ENCODE assay signal across 8 cellular contexts in genomic region chr16:85611205-85611454, GRCh38. TPM values are rescaled to one million over a fixed set of nuclear protein-coding genes. Genes with fewer than 3 reads are reported as not detected.
DNase-seq lines count a peak whose midpoint lies in the region; ATAC-seq and TF ChIP-seq lines count a peak whose summit lies in the region.

No MANE protein-coding gene starts in this region.

- no peaks in the 10 kb centered on the region for H3K9me3 Mint-ChIP-seq in T-helper 1 cell treated with Interleukin-12 subunit alpha and Interleukin-12 subunit beta and Interleukin-4 antibody, amounts not matched to agents 30 μg/mL and 1 μg/mL, for 36 hours
- no peaks in the 10 kb centered on the region for H3K9me3 Mint-ChIP-seq in activated T-helper 2 cell treated with anti-CD3 and anti-CD28 coated beads, Interferon-gamma antibody, Interleukin-2, Interleukin-4, amounts not matched to agents 10 μg/mL and 5 μg/mL and 100 μg/mL, durations not matched to agents 14 hours and 24 hours and 36 hours

- DNase-seq in T-helper 1 cell, result no peak
- no peak for DNase-seq in activated T-helper 2 cell treated with anti-CD3 and anti-CD28 coated beads, Interferon-gamma antibody, Interleukin-2, Interleukin-4, amounts not matched to agents 10 μg/mL and 5 μg/mL and 100 μg/mL, durations not matched to agents 14 hours and 24 hours and 36 hours (ENCODE audit: low spot score)
- no peak for DNase-seq in suprapubic skin (ENCODE audit: low spot score in 2 of 2)
- no peak for DNase-seq in NCI-H1048 (lab: John Stamatoyannopoulos, UW)
- DNase-seq in GM13977 (ENCODE audit: low spot score), result no peak

- H3K4me1 ChIP-seq in suprapubic skin, result peaks cover 74% of the 10 kb centered on the region

- H3K4me1 Mint-ChIP-seq in T-helper 1 cell treated with Interleukin-12 subunit alpha and Interleukin-12 subunit beta and Interleukin-4 antibody, amounts not matched to agents 30 μg/mL and 1 μg/mL, for 36 hours (ENCODE audit: low read depth), result peaks cover 16% of the 10 kb centered on the region
- H3K4me1 Mint-ChIP-seq in activated T-helper 2 cell treated with anti-CD3 and anti-CD28 coated beads, Interferon-gamma antibody, Interleukin-2, Interleukin-4, amounts not matched to agents 10 μg/mL and 5 μg/mL and 100 μg/mL, durations not matched to agents 14 hours and 24 hours and 36 hours (ENCODE audit: low read depth), result peaks cover 27% of the 10 kb centered on the region

- TF ChIP-seq EP300 in suprapubic skin (IDR thresholded peaks at IDR 0.05), result no peak

- H3K4me3 Mint-ChIP-seq in T-helper 1 cell treated with Interleukin-12 subunit alpha and Interleukin-12 subunit beta and Interleukin-4 antibody, amounts not matched to agents 30 μg/mL and 1 μg/mL, for 36 hours, result peak overlapping the region; percentile 72
- H3K4me3 Mint-ChIP-seq in activated T-helper 2 cell treated with anti-CD3 and anti-CD28 coated beads, Interferon-gamma antibody, Interleukin-2, Interleukin-4, amounts not matched to agents 10 μg/mL and 5 μg/mL and 100 μg/mL, durations not matched to agents 14 hours and 24 hours and 36 hours (ENCODE audit: low read depth), result peak overlapping the region; percentile 77

- peak overlapping the region; percentile 70 for H3K4me3 ChIP-seq in iPS-18c (ENCODE audit: insufficient read depth, low read depth, low read length)
- H3K4me3 ChIP-seq in suprapubic skin, result peak overlapping the region; percentile 71

- no peaks in the 10 kb centered on the region for H3K9me3 ChIP-seq in iPS-18c (ENCODE audit: control insufficient read depth, insufficient read depth, low read length)
- no peaks in the 10 kb centered on the region for H3K9me3 ChIP-seq in suprapubic skin

- H3K27me3 ChIP-seq in suprapubic skin, result no peaks in the 10 kb centered on the region

- TF ChIP-seq CTCF in suprapubic skin (IDR thresholded peaks at IDR 0.05), result no peak
- TF ChIP-seq CTCF in GM13977 (IDR thresholded peaks at IDR 0.05; ENCODE audit: extremely low read depth, insufficient read depth, missing control alignments), result no peak

- peaks cover 16% of the 10 kb centered on the region for H3K27me3 Mint-ChIP-seq in T-helper 1 cell treated with Interleukin-12 subunit alpha and Interleukin-12 subunit beta and Interleukin-4 antibody, amounts not matched to agents 30 μg/mL and 1 μg/mL, for 36 hours (ENCODE audit: low read depth)
- peaks cover 1% of the 10 kb centered on the region for H3K27me3 Mint-ChIP-seq in activated T-helper 2 cell treated with anti-CD3 and anti-CD28 coated beads, Interferon-gamma antibody, Interleukin-2, Interleukin-4, amounts not matched to agents 10 μg/mL and 5 μg/mL and 100 μg/mL, durations not matched to agents 14 hours and 24 hours and 36 hours (ENCODE audit: low read depth)

- TF ChIP-seq POLR2A in suprapubic skin (IDR thresholded peaks at IDR 0.05), result no peak

- H3K36me3 Mint-ChIP-seq in T-helper 1 cell treated with Interleukin-12 subunit alpha and Interleukin-12 subunit beta and Interleukin-4 antibody, amounts not matched to agents 30 μg/mL and 1 μg/mL, for 36 hours (ENCODE audit: low read depth), result no peaks in the 10 kb centered on the region
- H3K36me3 Mint-ChIP-seq in activated T-helper 2 cell treated with anti-CD3 and anti-CD28 coated beads, Interferon-gamma antibody, Interleukin-2, Interleukin-4, amounts not matched to agents 10 μg/mL and 5 μg/mL and 100 μg/mL, durations not matched to agents 14 hours and 24 hours and 36 hours (ENCODE audit: low read depth), result no peaks in the 10 kb centered on the region

- 0% methylated on average over 6 of the region's 21 CpGs for WGBS in suprapubic skin

- intact Hi-C loops in activated T-helper 2 cell treated with anti-CD3 and anti-CD28 coated beads, Interferon-gamma antibody, Interleukin-2, Interleukin-4, amounts not matched to agents 10 μg/mL and 5 μg/mL and 100 μg/mL, durations not matched to agents 14 hours and 24 hours and 36 hours (cut with micrococcal nuclease), result no loop called here

- in situ Hi-C loops in GM13977 (cut with MboI; ENCODE audit: low pct_unique_long_range_greater_than_20kb, low sequenced_read_pairs, unreplicated experiment), result no loop called here

- no peak overlapping the region for H3K27ac Mint-ChIP-seq in T-helper 1 cell treated with Interleukin-12 subunit alpha and Interleukin-12 subunit beta and Interleukin-4 antibody, amounts not matched to agents 30 μg/mL and 1 μg/mL, for 36 hours
- no peak overlapping the region for H3K27ac Mint-ChIP-seq in activated T-helper 2 cell treated with anti-CD3 and anti-CD28 coated beads, Interferon-gamma antibody, Interleukin-2, Interleukin-4, amounts not matched to agents 10 μg/mL and 5 μg/mL and 100 μg/mL, durations not matched to agents 14 hours and 24 hours and 36 hours

- ATAC-seq in HG02759 (IDR thresholded peaks at IDR 0.05; ENCODE audit: unreplicated experiment), result no peak

- H3K27ac ChIP-seq in suprapubic skin, result peak overlapping the region; percentile 89

- no peaks in the 10 kb centered on the region for H3K36me3 ChIP-seq in suprapubic skin

RNA-seq across cellular contexts. Expression of gene GSE1, which starts 2.0 kb away (rescaled TPM):
- 37.2 and 39.4 TPM in 2 replicates for total RNA-seq in activated T-helper 2 cell treated with anti-CD3 and anti-CD28 coated beads, Interferon-gamma antibody, Interleukin-2, Interleukin-4, amounts not matched to agents 10 μg/mL and 5 μg/mL and 100 μg/mL, durations not matched to agents 14 hours and 24 hours and 36 hours
- 100 to 1,000 TPM in 2 of 4 donors, 10 to 100 TPM in 2; 46.7 to 144 (median 96.9) TPM for total RNA-seq in suprapubic skin
